Comparison of ENCODE assay signal across 8 cellular contexts in the genomic region with DNA sequence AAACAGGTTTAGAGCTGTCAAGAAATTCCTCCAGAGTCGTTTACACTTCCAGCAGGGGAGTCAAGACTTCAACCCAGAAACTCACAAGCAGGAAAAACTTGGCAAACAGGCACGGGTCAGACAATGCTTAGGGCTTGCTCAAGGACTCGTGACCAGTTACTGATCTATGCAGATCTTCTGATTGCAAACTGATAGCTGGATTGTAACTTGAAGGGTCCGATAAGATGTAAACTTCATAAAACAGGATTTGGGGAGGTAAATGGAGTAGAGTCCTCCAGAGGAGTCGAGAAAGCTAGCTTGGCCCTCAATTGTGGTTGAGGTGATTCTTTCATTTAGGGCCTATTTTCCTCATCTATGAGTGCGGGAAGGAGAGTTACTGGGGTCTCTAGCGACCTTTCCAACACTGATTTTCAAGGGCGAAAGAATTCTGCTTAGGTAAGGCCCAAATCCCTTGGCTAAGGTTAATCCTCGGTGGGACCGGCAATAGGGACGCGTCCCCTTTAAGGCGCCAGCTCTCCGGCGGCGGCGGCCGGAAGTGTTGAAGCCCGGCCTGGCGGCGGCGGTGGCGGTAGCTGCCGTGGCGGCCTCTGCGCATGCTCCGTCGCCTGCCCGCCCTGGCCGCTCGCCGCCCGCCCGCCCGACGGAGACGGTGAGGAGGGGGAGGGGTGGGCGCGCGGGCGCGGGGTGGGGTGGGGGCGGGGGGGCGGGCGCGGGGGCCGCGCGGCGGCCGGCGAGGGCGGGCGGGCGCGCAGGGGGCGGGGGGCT. TPM values are rescaled to one million over a fixed set of nuclear protein-coding genes. Genes with fewer than 3 reads are reported as not detected.
DNase-seq lines count a peak whose midpoint lies in the region; ATAC-seq and TF ChIP-seq lines count a peak whose summit lies in the region.

A gene with protein sequence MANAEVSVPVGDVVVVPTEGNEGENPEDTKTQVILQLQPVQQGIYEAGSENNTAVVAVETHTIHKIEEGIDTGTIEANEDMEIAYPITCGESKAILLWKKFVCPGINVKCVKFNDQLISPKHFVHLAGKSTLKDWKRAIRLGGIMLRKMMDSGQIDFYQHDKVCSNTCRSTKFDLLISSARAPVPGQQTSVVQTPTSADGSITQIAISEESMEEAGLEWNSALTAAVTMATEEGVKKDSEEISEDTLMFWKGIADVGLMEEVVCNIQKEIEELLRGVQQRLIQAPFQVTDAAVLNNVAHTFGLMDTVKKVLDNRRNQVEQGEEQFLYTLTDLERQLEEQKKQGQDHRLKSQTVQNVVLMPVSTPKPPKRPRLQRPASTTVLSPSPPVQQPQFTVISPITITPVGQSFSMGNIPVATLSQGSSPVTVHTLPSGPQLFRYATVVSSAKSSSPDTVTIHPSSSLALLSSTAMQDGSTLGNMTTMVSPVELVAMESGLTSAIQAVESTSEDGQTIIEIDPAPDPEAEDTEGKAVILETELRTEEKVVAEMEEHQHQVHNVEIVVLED (plus strand): TSS at position 594 of the 765 bp plus-strand sequence. CDS start 14,829 bp downstream, outside the sequence.

- H3K27me3 Mint-ChIP-seq in chondrocyte (ENCODE audit: low read depth) = no peaks in the 10 kb centered on the region

- TF ChIP-seq CTCF in AG09319 (IDR thresholded peaks at IDR 0.05; ENCODE audit: low read depth, low read length) (no peak), chondrocyte (IDR thresholded peaks at IDR 0.05) (no peak)

- no peaks in the 10 kb centered on the region for H3K36me3 Mint-ChIP-seq in chondrocyte (ENCODE audit: low read depth)

- peak within 1 kb of the TSS; percentile 90 for H3K4me3 Mint-ChIP-seq in chondrocyte (ENCODE audit: unreplicated experiment)

- ATAC-seq in GM19035 (IDR thresholded peaks at IDR 0.05; ENCODE audit: unreplicated experiment) (peak; percentile 78), HG03280 (IDR thresholded peaks at IDR 0.05; ENCODE audit: unreplicated experiment) (peak; percentile 81)

- H3K4me1 Mint-ChIP-seq in chondrocyte (ENCODE audit: low read depth) = peaks cover 19% of the 10 kb centered on the region

- DNase-seq in AG09319 (ENCODE audit: extremely low read depth, low read depth) (peak; percentile 60), NCI-H460 (ENCODE audit: extremely low read depth, low read depth) (peak; percentile 78), chondrocyte (ENCODE audit: low spot score) (peak; percentile 92), kidney glomerular epithelial cell (lab: John Stamatoyannopoulos, UW) (peak; percentile 80)
- DNase-seq in activated CD4-positive, alpha-beta T cell treated with anti-CD3 and anti-CD28 coated beads for 4 hours = peak; percentile 79 to 86
- DNase-seq in stimulated activated CD4-positive, alpha-beta T cell treated with anti-CD3 and anti-CD28 coated beads, Interleukin-15, amount 100 ng/mL, for 24 hours = peak; percentile 91

- H3K9me3 Mint-ChIP-seq in chondrocyte (ENCODE audit: low read depth) = no peaks in the 10 kb centered on the region

- H3K27ac Mint-ChIP-seq in chondrocyte (ENCODE audit: unreplicated experiment) = peak within 1 kb of the TSS; percentile 97

RNA-seq across cellular contexts. Expression of the gene that starts here (rescaled TPM):
- total RNA-seq in NCI-H460 (2014; rRNA removed; shearing (Covaris generic)) = 5.6 and 7.0 TPM in 2 replicates
- 3.6 and 4.6 TPM in 2 replicates for polyA plus RNA-seq in NCI-H460 (2014; cell fraction: nucleus; rRNA removed)
- 10.9 to 12.6 TPM (median 12.4 TPM) in 3 replicates for total RNA-seq in chondrocyte

Comparison
In these comparisons a context has a peak if more than half of its experiments do, and no peak if none do; other contexts are left out.
1. Peak in every context shown above with its lines: DNase-seq and ATAC-seq.